28 cellular contexts compared by ENCODE assay signal in the genomic region with DNA sequence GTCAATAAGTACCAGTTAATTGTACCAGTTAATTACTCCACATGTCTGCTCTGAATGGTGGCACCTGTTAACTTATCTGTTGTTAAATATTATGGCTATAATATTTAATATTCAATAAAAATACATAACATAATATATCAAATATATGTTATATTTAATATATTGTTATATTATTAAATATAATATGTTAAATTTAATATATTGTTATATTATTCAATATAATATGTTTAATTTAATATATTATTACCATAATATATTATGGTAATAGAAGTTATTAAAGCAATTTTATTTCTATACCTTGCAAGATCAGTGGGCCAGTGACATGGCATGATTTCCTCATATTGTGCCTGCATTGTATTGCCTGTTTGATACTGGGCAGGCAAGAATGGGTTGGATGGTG.
"Had no signal": no experiment of that assay in that cellular context is flagged by ENCODE, and none has a peak within 500 bp of the region (broad histone marks: within the 10 kb centered on the region; RNA-seq: fewer than 3 reads in every experiment).

No MANE protein-coding gene starts in this region.

- H3K36me3 Mint-ChIP-seq: activated naive CD8-positive, alpha-beta T cell had no signal

- H3K27ac Mint-ChIP-seq: activated B cell treated with CpG ODN at 0.5 μM for 24 hours; activated CD8-positive, alpha-beta T cell treated with anti-CD3 and anti-CD28 coated beads for 36 hours; activated naive CD8-positive, alpha-beta T cell; activated T-helper 17 cell treated with anti-CD3 and anti-CD28 coated beads, Interleukin-2, amount 50 U/mL, for 72 hours had no signal

- H3K9me3 ChIP-seq: colonic mucosa, gastrocnemius medialis, heart left ventricle had no signal

- H3K4me3 Mint-ChIP-seq: activated B cell treated with CpG ODN at 0.5 μM for 24 hours; activated CD8-positive, alpha-beta T cell treated with anti-CD3 and anti-CD28 coated beads for 36 hours; activated naive CD8-positive, alpha-beta T cell; activated T-cell treated with anti-CD3 and anti-CD28 coated beads, Interleukin-2, amount 50 U/mL, for 4 hours; activated T-helper 17 cell treated with anti-CD3 and anti-CD28 coated beads, Interleukin-2, amount 50 U/mL, for 72 hours had no signal

- H3K27ac ChIP-seq: brain microvascular endothelial cell, colonic mucosa, gastrocnemius medialis, heart left ventricle, VCaP had no signal

- H3K27me3 ChIP-seq: colonic mucosa, heart left ventricle had no signal

- DNase-seq: activated B cell treated with CpG ODN at 0.5 μM for 24 hours; activated CD4-positive, alpha-beta T cell treated with anti-CD3 and anti-CD28 coated beads for 48 hours; activated CD4-positive, alpha-beta T cell treated with anti-CD3 and anti-CD28 coated beads, Interleukin-2, amount 50 U/mL, for 1 hour; activated CD4-positive, alpha-beta T cell treated with anti-CD3 and anti-CD28 coated beads, Interleukin-2, amount 50 U/mL, for 48 hours; activated CD8-positive, alpha-beta memory T cell treated with anti-CD3 and anti-CD28 coated beads for 24 hours; activated CD8-positive, alpha-beta T cell treated with anti-CD3 and anti-CD28 coated beads for 36 hours; activated effector memory CD4-positive, alpha-beta T cell treated with Interleukin-2 at 50 U/mL for 16 hours; activated gamma-delta T cell treated with Interleukin-2 at 50 U/mL for 16 hours; activated naive CD4-positive, alpha-beta T cell treated with anti-CD3 and anti-CD28 coated beads, Interleukin-2, amount 50 U/mL, for 16 hours; activated naive CD4-positive, alpha-beta T cell treated with Interleukin-2 at 50 U/mL for 16 hours; activated T-cell treated with anti-CD3 and anti-CD28 coated beads, Interleukin-2, amount 50 U/mL, for 4 hours; amniotic stem cell; anterior cingulate cortex; brain microvascular endothelial cell; colonic mucosa; effector CD8-positive, alpha-beta T cell; foreskin fibroblast; gastrocnemius medialis; glutamatergic neuron; heart left ventricle; T-helper 2 cell had no signal

- FAIRE-seq: astrocyte, bronchial epithelial cell had no signal

- H3K9me3 Mint-ChIP-seq: activated B cell treated with CpG ODN at 0.5 μM for 24 hours; activated CD8-positive, alpha-beta T cell treated with anti-CD3 and anti-CD28 coated beads for 36 hours; activated T-cell treated with anti-CD3 and anti-CD28 coated beads, Interleukin-2, amount 50 U/mL, for 4 hours; activated T-helper 17 cell treated with anti-CD3 and anti-CD28 coated beads, Interleukin-2, amount 50 U/mL, for 72 hours had no signal

- H3K4me1 Mint-ChIP-seq: activated B cell treated with CpG ODN at 0.5 μM for 24 hours; activated T-helper 17 cell treated with anti-CD3 and anti-CD28 coated beads, Interleukin-2, amount 50 U/mL, for 72 hours had no signal

- ATAC-seq: activated CD4-positive, CD25-positive, alpha-beta regulatory T cell treated with anti-CD3 and anti-CD28 coated beads, Interleukin-2, amount 50 U/mL, for 24 hours; activated CD8-positive, alpha-beta T cell treated with anti-CD3 and anti-CD28 coated beads for 36 hours; activated T-cell treated with anti-CD3 and anti-CD28 coated beads, Interleukin-2, amount 50 U/mL, for 4 hours; esophagus mucosa; gastrocnemius medialis; heart left ventricle had no signal
